Comparison of ENCODE assay signal across 8 cellular contexts in the genomic region with DNA sequence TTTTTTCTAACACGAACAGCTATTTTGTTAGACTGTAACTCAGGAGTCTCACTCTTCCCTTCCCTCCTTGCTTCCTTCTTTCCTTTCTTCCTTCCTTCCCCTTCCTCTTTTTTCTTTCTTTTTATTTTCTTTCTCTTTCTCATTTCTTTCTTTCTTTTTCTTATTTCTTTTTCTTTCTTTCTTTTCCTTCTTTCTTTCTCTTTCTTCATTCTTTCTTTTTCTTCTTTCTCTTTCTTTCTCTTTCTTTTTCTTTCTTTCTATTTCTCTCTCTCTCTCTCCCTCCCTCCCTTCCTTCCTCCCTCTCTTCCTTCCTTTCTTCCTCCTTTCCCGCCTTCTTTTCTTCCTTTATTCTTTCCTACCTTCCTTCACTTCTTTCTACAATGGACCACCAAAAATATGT.
"Had no signal": no experiment of that assay in that cellular context is flagged by ENCODE, and none has a peak within 500 bp of the region (broad histone marks: within the 10 kb centered on the region; RNA-seq: fewer than 3 reads in every experiment).

No MANE protein-coding gene starts in this region.

- H3K4me3 Mint-ChIP-seq: GM23338, H9, HFFc6, IgD-negative memory B cell had no signal

- H3K27ac Mint-ChIP-seq: GM23338, H9, HFFc6, IgD-negative memory B cell had no signal

- ATAC-seq: GM23338, HepG2 had no signal

- H3K36me3 Mint-ChIP-seq: IgD-negative memory B cell had no signal

- H3K27ac ChIP-seq: HL-60 had no signal

- H3K4me1 Mint-ChIP-seq: GM23338, H9, IgD-negative memory B cell had no signal

- DNase-seq: H9, HCEC 1CT, HFFc6, KG1 had no signal

- H3K27me3 Mint-ChIP-seq: IgD-negative memory B cell had no signal

- H3K9me3 Mint-ChIP-seq: GM23338, H9 had no signal

- H3K4me3 ChIP-seq: GM23338 had no signal
